ENCODE assay signal across 8 cellular contexts in the genomic region with DNA sequence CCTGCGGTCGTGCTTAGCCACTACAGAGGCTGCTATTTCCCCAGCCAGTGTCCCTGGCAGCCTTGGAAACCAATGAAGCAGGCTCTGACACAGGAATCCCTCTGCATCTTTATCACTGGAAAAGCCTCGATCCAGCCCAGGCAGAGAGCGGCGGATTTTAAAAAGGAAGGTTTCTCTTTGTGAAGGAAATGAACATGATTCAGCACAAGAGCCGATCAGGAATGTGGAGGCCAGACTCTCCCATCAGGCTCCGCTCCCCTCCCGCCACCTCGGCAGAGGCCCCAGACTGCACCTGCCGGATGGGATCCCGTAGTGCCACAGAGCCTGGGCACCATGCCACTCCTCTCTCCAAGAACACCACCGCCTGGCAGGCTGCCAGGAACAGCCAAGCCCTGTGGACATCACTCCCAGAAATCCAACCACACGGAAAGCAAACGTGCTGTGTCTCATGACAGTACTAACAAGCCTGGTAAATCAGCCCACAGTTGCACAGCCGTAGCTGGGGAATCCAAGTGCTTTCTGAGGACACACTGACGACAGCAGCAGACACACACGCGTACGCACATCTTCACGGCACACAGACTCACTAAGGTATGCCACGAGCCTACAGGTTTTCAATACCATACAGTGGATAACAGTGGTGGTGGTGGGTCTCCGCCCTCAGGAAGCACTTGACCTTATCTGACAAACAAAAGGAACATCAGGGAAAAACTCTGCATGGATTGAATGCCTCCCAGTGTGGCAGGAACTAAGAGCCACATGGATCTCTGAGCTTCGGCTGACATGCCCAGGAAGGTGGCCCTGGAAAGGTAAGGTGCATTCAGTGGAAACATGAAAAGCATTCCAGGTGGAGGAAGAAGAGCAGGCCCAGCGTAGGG. TPM values are rescaled to one million over a fixed set of nuclear protein-coding genes. Genes with fewer than 3 reads are reported as not detected.
DNase-seq lines count a peak whose midpoint lies in the region; ATAC-seq, FAIRE-seq and TF ChIP-seq lines count a peak whose summit lies in the region.

No MANE protein-coding gene starts in this region.

- peak; percentile 93 for DNase-seq in SW480 (ENCODE audit: low spot score)
- DNase-seq in glomerular visceral epithelial cell (ENCODE audit: extremely low spot score) = peak; percentile 99
- DNase-seq in pancreas = peak; percentile 80 to 96 (median 93)
- no peak for DNase-seq in activated T-cell treated with anti-CD3 and anti-CD28 coated beads, Interleukin-2, amount 50 U/mL, for 24 hours

- H3K4me3 ChIP-seq in HUES48 (ENCODE audit: low read depth, low read length) = no peak overlapping the region
- H3K4me3 ChIP-seq in pancreas = no peak overlapping the region

- peaks cover 14% of the 10 kb centered on the region for H3K27me3 ChIP-seq in HUES48 (ENCODE audit: control insufficient read depth, insufficient read depth, low read length)
- no peaks in the 10 kb centered on the region for H3K27me3 ChIP-seq in pancreas

- peaks cover 4% of the 10 kb centered on the region for H3K27me3 Mint-ChIP-seq in activated T-cell treated with anti-CD3 and anti-CD28 coated beads, Interleukin-2, amount 50 U/mL, for 24 hours

- H3K9me3 ChIP-seq in HUES48 (ENCODE audit: control insufficient read depth, insufficient read depth, low read length) (no peaks in the 10 kb centered on the region), pancreas (no peaks in the 10 kb centered on the region)

- peaks cover 57% of the 10 kb centered on the region for H3K4me1 ChIP-seq in HUES48 (ENCODE audit: control insufficient read depth, insufficient read depth, low read length)
- peaks cover 0 to 12% (median 11%) of the 10 kb centered on the region in 3 donors for H3K4me1 ChIP-seq in pancreas

- no peaks in the 10 kb centered on the region for H3K36me3 Mint-ChIP-seq in activated T-cell treated with anti-CD3 and anti-CD28 coated beads, Interleukin-2, amount 50 U/mL, for 24 hours (ENCODE audit: low read depth)

- H3K36me3 ChIP-seq in HUES48 (ENCODE audit: control insufficient read depth, insufficient read depth, low read length) (no peaks in the 10 kb centered on the region), pancreas (no peaks in the 10 kb centered on the region)

- no peak overlapping the region for H3K27ac Mint-ChIP-seq in activated T-cell treated with anti-CD3 and anti-CD28 coated beads, Interleukin-2, amount 50 U/mL, for 24 hours

- 41 to 44% methylated on average over 24 of the region's 24 CpGs for WGBS in pancreas, 2 donors

- H3K9ac ChIP-seq in HUES48 (ENCODE audit: low read depth, low read length) = peak overlapping the region; percentile 26

- peak; percentile 9 for FAIRE-seq in pancreas (lab: Jason Lieb, UNC)

- H3K27ac ChIP-seq in HUES48 (ENCODE audit: low read depth, low read length) (peak overlapping the region; percentile 74), pancreas (peak overlapping the region in 3 of 4 donors; percentile 46 to 50 (median 47))

- no peaks in the 10 kb centered on the region for H3K9me3 Mint-ChIP-seq in activated T-cell treated with anti-CD3 and anti-CD28 coated beads, Interleukin-2, amount 50 U/mL, for 24 hours

- no peak overlapping the region for H3K4me3 Mint-ChIP-seq in activated T-cell treated with anti-CD3 and anti-CD28 coated beads, Interleukin-2, amount 50 U/mL, for 24 hours

- H3K4me1 Mint-ChIP-seq in activated T-cell treated with anti-CD3 and anti-CD28 coated beads, Interleukin-2, amount 50 U/mL, for 24 hours (ENCODE audit: low read depth) = peaks cover 14% of the 10 kb centered on the region

- intact Hi-C loops in pancreas (cut with DNase I) = no loop called here

- TF ChIP-seq CTCF in pancreas (IDR thresholded peaks at IDR 0.05) = no peak

- ATAC-seq in pancreas (peak; percentile 76 to 88 (median 85)), GM21381 (IDR thresholded peaks at IDR 0.05; ENCODE audit: unreplicated experiment) (no peak), HG03457 (IDR thresholded peaks at IDR 0.05; ENCODE audit: unreplicated experiment) (no peak), HG03520 (IDR thresholded peaks at IDR 0.05; ENCODE audit: unreplicated experiment) (no peak)

RNA-seq across cellular contexts. Expression of a gene that starts 5.4 kb away (rescaled TPM):
- total RNA-seq in pancreas = 1 to 10 TPM in 5 of 6 donors, under 1 TPM in 1; 0.95 to 2.7 (median 1.5) TPM
- polyA plus RNA-seq in pancreas = 1 to 10 TPM; 2.3 to 4.0 TPM

Comparison
In these comparisons a context has a peak if more than half of its experiments do, and no peak if none do; other contexts are left out.
1. ATAC-seq: peak in pancreas (4 of 4); none in GM21381 (single experiment), HG03457 (single experiment) and HG03520 (single experiment).